20 cellular contexts compared by ENCODE assay signal in the genomic region with DNA sequence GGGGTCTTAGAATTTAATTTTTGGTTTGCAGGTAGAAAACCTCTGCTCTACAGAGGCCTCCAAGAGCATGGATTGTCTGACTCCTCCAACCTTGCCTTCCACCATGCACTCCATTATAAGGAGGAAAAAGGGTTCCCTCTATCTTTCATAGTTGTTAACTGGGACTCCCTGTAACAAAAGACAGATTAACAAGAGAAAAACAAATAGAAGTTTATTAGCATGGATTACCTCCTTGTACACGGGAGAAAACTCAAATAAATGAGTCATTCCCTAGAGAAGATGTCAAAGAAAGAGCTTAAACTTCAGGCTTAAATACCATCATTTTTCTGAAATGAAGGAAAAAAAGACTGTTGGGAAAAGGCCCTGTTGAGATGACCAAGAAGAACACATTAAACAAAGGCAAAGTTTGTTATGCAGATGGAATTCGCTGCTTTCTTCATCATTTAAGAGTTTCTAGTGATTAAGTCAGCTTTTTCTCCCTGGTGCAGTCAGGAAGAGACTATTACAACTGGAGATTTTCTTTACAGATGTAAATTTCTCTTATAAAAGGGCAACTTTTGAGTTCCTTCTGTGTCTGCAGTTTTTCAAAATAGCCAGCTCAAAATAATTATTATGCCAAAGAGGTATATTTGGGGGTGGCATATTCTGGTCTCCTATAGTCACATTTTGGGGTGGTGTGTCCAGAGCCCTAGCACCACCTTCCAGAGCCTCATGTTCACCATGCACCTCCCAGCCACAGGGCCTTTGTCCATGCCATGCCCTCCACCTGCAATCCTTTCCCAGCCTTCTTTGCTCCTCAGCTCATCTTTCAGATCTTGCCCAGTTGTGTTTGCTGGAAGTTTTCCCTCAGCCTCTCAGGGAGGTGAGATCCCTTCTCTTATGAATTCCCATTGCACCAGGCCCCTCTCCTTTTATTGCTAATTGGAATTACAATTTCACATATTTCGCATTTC.
"Had no signal": no experiment of that assay in that cellular context is flagged by ENCODE, and none has a peak within 500 bp of the region (broad histone marks: within the 10 kb centered on the region; RNA-seq: fewer than 3 reads in every experiment).

No MANE protein-coding gene starts in this region.

- H3K27me3 ChIP-seq: cardiac muscle cell, colonic mucosa, tibial nerve, vagina had no signal

- H3K4me3 Mint-ChIP-seq: activated CD4-positive, alpha-beta T cell treated with anti-CD3 and anti-CD28 coated beads for 36 hours; activated naive CD8-positive, alpha-beta T cell treated with anti-CD3 and anti-CD28 coated beads for 36 hours; immature natural killer cell had no signal

- H3K36me3 Mint-ChIP-seq: activated naive CD8-positive, alpha-beta T cell treated with anti-CD3 and anti-CD28 coated beads for 36 hours; immature natural killer cell had no signal

- H3K9me3 ChIP-seq: colonic mucosa, psoas muscle, vagina had no signal

- H3K4me1 ChIP-seq: colonic mucosa, left ventricle myocardium inferior, psoas muscle, tibial nerve, vagina had no signal

- H3K36me3 ChIP-seq: cardiac muscle cell, colonic mucosa, left ventricle myocardium inferior, tibial nerve, vagina had no signal

- H3K27ac ChIP-seq: cardiac muscle cell, colonic mucosa, left ventricle myocardium inferior, psoas muscle, tibial nerve, vagina had no signal

- H3K4me3 ChIP-seq: cardiac muscle cell, colonic mucosa, left ventricle myocardium inferior, psoas muscle, tibial nerve, vagina had no signal

- DNase-seq: activated CD4-positive, alpha-beta T cell treated with anti-CD3 and anti-CD28 coated beads for 36 hours; activated CD4-positive, alpha-beta T cell treated with anti-CD3 and anti-CD28 coated beads, Interleukin-2, amount 50 U/mL, for 48 hours; activated naive CD8-positive, alpha-beta T cell treated with anti-CD3 and anti-CD28 coated beads for 36 hours; amniotic stem cell; colonic mucosa; erythroblast; foreskin melanocyte; glutamatergic neuron; immature natural killer cell; kidney glomerular epithelial cell; left ventricle myocardium inferior; psoas muscle; right cardiac atrium; stimulated activated CD4-positive, alpha-beta T cell treated with anti-CD3 and anti-CD28 coated beads, Interleukin-2, amount 100 ng/mL, for 24 hours; stimulated activated naive CD8-positive, alpha-beta T cell treated with anti-CD3 and anti-CD28 coated beads, Interleukin-15, Interleukin-2, amounts not matched to agents 100 U/mL and 50 U/mL, for 24 hours; substantia nigra; T-helper 2 cell had no signal

- H3K4me1 Mint-ChIP-seq: activated CD4-positive, alpha-beta T cell treated with anti-CD3 and anti-CD28 coated beads for 36 hours; activated naive CD8-positive, alpha-beta T cell treated with anti-CD3 and anti-CD28 coated beads for 36 hours; immature natural killer cell had no signal

- H3K27ac Mint-ChIP-seq: activated CD4-positive, alpha-beta T cell treated with anti-CD3 and anti-CD28 coated beads for 36 hours; activated naive CD8-positive, alpha-beta T cell treated with anti-CD3 and anti-CD28 coated beads for 36 hours; immature natural killer cell had no signal
